1 cellular context compared by ENCODE assay signal in the genomic region with DNA sequence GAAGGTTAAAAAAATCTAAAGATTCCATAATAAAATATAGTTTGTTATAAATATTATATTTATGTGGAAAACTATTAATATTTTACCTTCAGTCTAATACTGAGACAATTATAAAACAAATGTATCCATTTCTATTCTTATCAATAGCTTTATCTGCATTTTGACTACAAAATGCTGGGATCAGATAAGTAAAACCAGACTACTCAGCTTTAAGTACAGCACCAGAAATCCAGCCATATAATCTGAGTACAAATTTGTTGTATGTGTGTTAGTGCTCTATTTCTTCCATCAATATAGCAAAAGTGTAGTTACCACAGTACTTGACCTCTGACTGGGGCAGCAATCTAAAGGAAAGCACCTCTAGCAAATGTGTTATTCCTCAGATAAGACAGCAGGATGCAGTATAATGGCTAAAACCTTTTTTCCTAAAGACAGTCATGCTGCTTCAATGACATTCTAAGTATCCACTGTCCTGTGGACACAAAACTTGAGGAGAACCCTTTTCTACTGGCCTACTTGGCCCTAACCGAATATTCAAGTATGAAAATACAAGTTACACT.
TF ChIP-seq lines count a peak whose summit lies in the region.

No MANE protein-coding gene starts in this region.

TF ChIP-seq in HepG2, 621 proteins besides CTCF, POLR2A, EP300 and RAD21 (continued from another document):
- TF ChIP-seq STAG1 (CRISPR knock-in tag; IDR thresholded peaks at IDR 0.05) (peak; percentile 30; the same call in 1 of the 2 replicates), ZNF224 (CRISPR knock-in tag; IDR thresholded peaks at IDR 0.05) (no peak), FOXC1 (CRISPR knock-in tag; IDR thresholded peaks at IDR 0.05; ENCODE audit: borderline replicate concordance) (no peak)
TF ChIP-seq in HepG2: peak in this region for 1.
